2 cellular contexts compared by ENCODE assay signal in the genomic region with DNA sequence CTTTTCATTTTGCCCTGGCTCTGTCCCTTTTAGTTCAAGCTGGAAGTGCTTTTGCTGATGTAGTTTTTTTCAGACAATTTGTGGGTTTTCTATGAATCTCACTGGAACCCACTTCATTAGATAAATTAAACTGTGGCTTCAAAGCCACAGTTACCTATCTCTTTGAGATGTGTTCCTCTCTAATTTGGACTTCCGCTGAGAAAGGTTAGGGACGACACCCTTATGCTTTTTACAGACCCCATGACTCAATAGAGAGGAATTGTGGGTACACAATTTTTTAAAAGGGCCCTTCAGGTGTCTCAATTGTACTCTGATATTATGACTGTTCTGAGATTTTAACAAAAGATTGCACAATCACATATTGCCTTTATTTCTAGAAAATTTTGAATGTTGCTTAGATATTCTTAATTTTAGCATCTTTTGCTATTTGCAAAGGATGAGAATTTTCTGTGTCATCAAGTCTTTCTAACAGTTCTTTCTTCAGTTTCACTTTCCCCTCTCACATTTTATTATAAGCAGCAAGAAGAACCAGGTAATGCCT.
TF ChIP-seq lines count a peak whose summit lies in the region.

No MANE protein-coding gene starts in this region.

TF ChIP-seq in IMR-90, 13 proteins besides CTCF, POLR2A, EP300 and RAD21:
- no peak for TF ChIP-seq MXI1 (IDR thresholded peaks at IDR 0.05; ENCODE audit: borderline replicate concordance, low read depth, low read length)
- no peak for TF ChIP-seq MAFK (IDR thresholded peaks at IDR 0.05; ENCODE audit: low read depth, low read length)
- TF ChIP-seq CEBPB (IDR thresholded peaks at IDR 0.05; ENCODE audit: low read depth, low read length): peak; percentile 60
- no peak for TF ChIP-seq CHD1 (IDR thresholded peaks at IDR 0.05; ENCODE audit: low read depth, low read length)

TF ChIP-seq in neural cell, 6 proteins besides CTCF, POLR2A, EP300 and RAD21:
- TF ChIP-seq TAF1 (IDR thresholded peaks at IDR 0.05; ENCODE audit: low read depth) (no peak), SMC3 (conservative IDR thresholded peaks at IDR 0.05; ENCODE audit: poor library complexity) (no peak), MXI1 (conservative IDR thresholded peaks at IDR 0.05; ENCODE audit: poor library complexity, severe bottlenecking) (no peak), EZH2 (IDR thresholded peaks at IDR 0.05; ENCODE audit: borderline replicate concordance, insufficient read depth, low read length, poor library complexity, severe bottlenecking) (no peak), POLR2AphosphoS5 (IDR thresholded peaks at IDR 0.05) (no peak)
- TF ChIP-seq, protein P1, sequence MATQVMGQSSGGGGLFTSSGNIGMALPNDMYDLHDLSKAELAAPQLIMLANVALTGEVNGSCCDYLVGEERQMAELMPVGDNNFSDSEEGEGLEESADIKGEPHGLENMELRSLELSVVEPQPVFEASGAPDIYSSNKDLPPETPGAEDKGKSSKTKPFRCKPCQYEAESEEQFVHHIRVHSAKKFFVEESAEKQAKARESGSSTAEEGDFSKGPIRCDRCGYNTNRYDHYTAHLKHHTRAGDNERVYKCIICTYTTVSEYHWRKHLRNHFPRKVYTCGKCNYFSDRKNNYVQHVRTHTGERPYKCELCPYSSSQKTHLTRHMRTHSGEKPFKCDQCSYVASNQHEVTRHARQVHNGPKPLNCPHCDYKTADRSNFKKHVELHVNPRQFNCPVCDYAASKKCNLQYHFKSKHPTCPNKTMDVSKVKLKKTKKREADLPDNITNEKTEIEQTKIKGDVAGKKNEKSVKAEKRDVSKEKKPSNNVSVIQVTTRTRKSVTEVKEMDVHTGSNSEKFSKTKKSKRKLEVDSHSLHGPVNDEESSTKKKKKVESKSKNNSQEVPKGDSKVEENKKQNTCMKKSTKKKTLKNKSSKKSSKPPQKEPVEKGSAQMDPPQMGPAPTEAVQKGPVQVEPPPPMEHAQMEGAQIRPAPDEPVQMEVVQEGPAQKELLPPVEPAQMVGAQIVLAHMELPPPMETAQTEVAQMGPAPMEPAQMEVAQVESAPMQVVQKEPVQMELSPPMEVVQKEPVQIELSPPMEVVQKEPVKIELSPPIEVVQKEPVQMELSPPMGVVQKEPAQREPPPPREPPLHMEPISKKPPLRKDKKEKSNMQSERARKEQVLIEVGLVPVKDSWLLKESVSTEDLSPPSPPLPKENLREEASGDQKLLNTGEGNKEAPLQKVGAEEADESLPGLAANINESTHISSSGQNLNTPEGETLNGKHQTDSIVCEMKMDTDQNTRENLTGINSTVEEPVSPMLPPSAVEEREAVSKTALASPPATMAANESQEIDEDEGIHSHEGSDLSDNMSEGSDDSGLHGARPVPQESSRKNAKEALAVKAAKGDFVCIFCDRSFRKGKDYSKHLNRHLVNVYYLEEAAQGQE (IDR thresholded peaks at IDR 0.05; ENCODE audit: borderline replicate concordance): no peak
